In the genomic region with DNA sequence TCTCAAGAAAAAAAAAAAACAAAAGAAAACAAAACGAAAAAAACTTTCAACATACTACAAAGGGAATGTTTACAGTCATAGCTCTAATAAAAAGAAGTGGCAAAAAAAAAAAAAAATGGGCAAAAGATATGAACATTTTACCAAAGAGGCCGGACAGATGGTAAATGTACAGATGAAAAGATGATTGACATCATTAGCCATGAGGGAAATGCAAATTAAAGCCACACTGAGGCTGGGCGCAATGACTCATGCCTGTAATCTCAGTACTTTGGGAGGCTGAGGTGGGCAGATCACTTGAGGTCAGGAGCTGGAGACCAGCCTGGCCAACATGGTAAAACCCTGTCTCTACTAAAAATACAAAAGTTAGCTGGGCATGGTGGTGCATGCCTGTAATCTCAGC, we compare ENCODE assay signal across 10 cellular contexts. TPM values are rescaled to one million over a fixed set of nuclear protein-coding genes. Genes with fewer than 3 reads are reported as not detected.
DNase-seq lines count a peak whose midpoint lies in the region; ATAC-seq and TF ChIP-seq lines count a peak whose summit lies in the region.
"Not testable (repeated sequence)": the region's sequence is repeated elsewhere in the genome, so short reads cannot be mapped to it uniquely, and the experiment has no call there.
"Had no signal": no experiment of that assay in that cellular context is flagged by ENCODE, and none has a peak within 500 bp of the region (broad histone marks: within the 10 kb centered on the region; RNA-seq: fewer than 3 reads in every experiment).

No MANE protein-coding gene starts in this region.

- not testable (repeated sequence) for H3K27me3 ChIP-seq in foreskin keratinocyte

- peaks cover 11% of the 10 kb centered on the region for H3K4me1 Mint-ChIP-seq in activated T-cell treated with anti-CD3 and anti-CD28 coated beads, Interleukin-2, amount 50 U/mL, for 72 hours (ENCODE audit: low read depth)

- not testable (repeated sequence) for H3K36me3 Mint-ChIP-seq in activated T-cell treated with anti-CD3 and anti-CD28 coated beads, Interleukin-2, amount 50 U/mL, for 72 hours (ENCODE audit: insufficient read depth in 2 of 2)

- H3K27ac ChIP-seq in foreskin keratinocyte, result peak overlapping the region; percentile 47

- H3K9me3 Mint-ChIP-seq in activated T-cell treated with anti-CD3 and anti-CD28 coated beads, Interleukin-2, amount 50 U/mL, for 72 hours, result not testable (repeated sequence)

- DNase-seq in HT1080 (ENCODE audit: low read depth) (peak; percentile 20), NCI-H226 (peak; percentile 72), SW480 (ENCODE audit: low spot score) (peak; percentile 14)
- peak; percentile 28 to 37 for DNase-seq in activated T-cell treated with anti-CD3 and anti-CD28 coated beads, Interleukin-2, amount 50 U/mL, for 72 hours
- not testable (repeated sequence) for DNase-seq in foreskin keratinocyte
- DNase-seq in stimulated activated naive CD8-positive, alpha-beta T cell treated with anti-CD3 and anti-CD28 coated beads, Interleukin-15, Interleukin-2, amounts not matched to agents 100 U/mL and 50 U/mL, for 24 hours, result peak; percentile 31

- ATAC-seq in GM18867 (IDR thresholded peaks at IDR 0.05; ENCODE audit: unreplicated experiment), result peak; percentile 41
- peak; percentile 68 to 71 for ATAC-seq in activated T-cell treated with anti-CD3 and anti-CD28 coated beads, Interleukin-2, amount 50 U/mL, for 72 hours (replicated peaks in 1 of 2)
- ATAC-seq in foreskin keratinocyte, result not testable (repeated sequence)
- ATAC-seq in stimulated activated naive CD8-positive, alpha-beta T cell treated with anti-CD3 and anti-CD28 coated beads, Interleukin-15, Interleukin-2, amounts not matched to agents 100 U/mL and 50 U/mL, for 24 hours, result peak; percentile 47

- not testable (repeated sequence) for TF ChIP-seq CTCF in foreskin keratinocyte (conservative IDR thresholded peaks at IDR 0.05)

- peak overlapping the region; percentile 81 for H3K27ac Mint-ChIP-seq in activated T-cell treated with anti-CD3 and anti-CD28 coated beads, Interleukin-2, amount 50 U/mL, for 72 hours

- peak overlapping the region; percentile 38 to 40 for H3K4me3 Mint-ChIP-seq in activated T-cell treated with anti-CD3 and anti-CD28 coated beads, Interleukin-2, amount 50 U/mL, for 72 hours

- H3K4me1 ChIP-seq in foreskin keratinocyte, result not testable (repeated sequence)

- peaks cover 23% of the 10 kb centered on the region for H3K27me3 Mint-ChIP-seq in activated T-cell treated with anti-CD3 and anti-CD28 coated beads, Interleukin-2, amount 50 U/mL, for 72 hours (ENCODE audit: low read depth)

RNA-seq across cellular contexts. Expression of gene CCDC3, which starts 17.9 kb away (rescaled TPM):
- 0.17 and 0.48 TPM in 2 replicates for total RNA-seq in HT1080 (2014; rRNA removed; shearing (Covaris generic))
- 0.03 TPM in 1 of 2 replicates, not detected in the other for polyA plus RNA-seq in HT1080 (2015; cell fraction: cytosol; rRNA removed)
- polyA plus RNA-seq in HT1080 (2015; cell fraction: nucleus; rRNA removed), result not detected in 2 replicates
- total RNA-seq in activated T-cell treated with anti-CD3 and anti-CD28 coated beads, Interleukin-2, amount 50 U/mL, for 72 hours, result 1 to 10 TPM; 1.5 to 5.0 TPM
- 0.20 and 0.32 TPM in 2 replicates for total RNA-seq in foreskin keratinocyte
- 0.21 and 0.51 TPM in 2 replicates for polyA plus RNA-seq in foreskin keratinocyte
- total RNA-seq: GM23248, K562 had no signal
- polyA plus RNA-seq: CD14-positive monocyte, GM23248, K562 had no signal
